ENCODE assay signal across 29 cellular contexts in the genomic region with DNA sequence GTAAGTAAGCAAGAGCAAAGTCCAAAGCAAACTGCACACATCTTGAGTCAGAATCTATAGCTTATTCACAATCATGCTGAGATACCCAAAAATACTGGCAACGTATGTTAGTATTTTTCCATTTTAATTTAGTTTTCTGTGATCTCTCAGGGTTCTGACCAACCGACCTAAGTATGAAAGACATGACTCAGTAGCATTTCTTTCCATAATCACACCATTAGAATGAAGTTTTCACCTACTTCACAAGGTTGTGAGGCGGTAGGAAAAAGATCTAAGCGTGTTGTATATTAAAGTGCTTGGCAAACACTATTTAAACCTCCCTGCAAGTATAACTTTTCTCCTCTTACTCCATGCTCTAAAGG. TPM values are rescaled to one million over a fixed set of nuclear protein-coding genes. Genes with fewer than 3 reads are reported as not detected.
DNase-seq lines count a peak whose midpoint lies in the region; ATAC-seq and TF ChIP-seq lines count a peak whose summit lies in the region.
"Had no signal": no experiment of that assay in that cellular context is flagged by ENCODE, and none has a peak within 500 bp of the region (broad histone marks: within the 10 kb centered on the region; RNA-seq: fewer than 3 reads in every experiment).

No MANE protein-coding gene starts in this region.

- POLR2A ChIA-PET in PC-3 (lab: Charles Lee; ENCODE audit: unreplicated experiment) = no interaction called here

- H3K79me2 ChIP-seq in PC-3 (ENCODE audit: low read length) = peaks cover 61% of the 10 kb centered on the region
- H3K79me2 ChIP-seq in mesendoderm (ENCODE audit: control insufficient read depth, insufficient read depth, low read length) = no peaks in the 10 kb centered on the region

- H3K9me3 Mint-ChIP-seq in chondrocyte (ENCODE audit: low read depth) = no peaks in the 10 kb centered on the region
- H3K9me3 Mint-ChIP-seq: activated naive CD4-positive, alpha-beta T cell treated with anti-CD3 and anti-CD28 coated beads, Interleukin-2, amount 50 U/mL, for 24 hours; natural killer cell had no signal

- intact Hi-C loops in PC-3 (cut with micrococcal nuclease) = loop anchor here (1.0 kb wide), 3 partner anchors 35 to 51 kb away; no protein-coding TSS in a partner anchor
- intact Hi-C loops in uterus (cut with DNase I; ENCODE audit: low total_unique reads) = no loop called here

- H3K56ac ChIP-seq in mesendoderm (ENCODE audit: low read length) = no peak overlapping the region

- H3K9me2 ChIP-seq in PC-3 (replicated peaks; ENCODE audit: low read length) = no peaks in the 10 kb centered on the region

- H3F3A ChIP-seq in PC-3 (ENCODE audit: low read length, unreplicated experiment) = peaks cover 8% of the 10 kb centered on the region

- H3K79me1 ChIP-seq in mesendoderm (ENCODE audit: low read length) = no peaks in the 10 kb centered on the region

- no peak overlapping the region for H4K5ac ChIP-seq in mesendoderm (ENCODE audit: low read length)

- H3K23ac ChIP-seq in mesendoderm (ENCODE audit: low read length) = no peak overlapping the region

- no peak overlapping the region for H3K4me3 Mint-ChIP-seq in chondrocyte (ENCODE audit: unreplicated experiment)
- H3K4me3 Mint-ChIP-seq: activated naive CD4-positive, alpha-beta T cell treated with anti-CD3 and anti-CD28 coated beads, Interleukin-2, amount 50 U/mL, for 24 hours; CD14-positive monocyte; mesothelial cell of epicardium; natural killer cell had no signal

- ATAC-seq in PC-3 (no peak), HG03196 (IDR thresholded peaks at IDR 0.05; ENCODE audit: unreplicated experiment) (no peak)
- ATAC-seq: activated CD4-positive, CD25-positive, alpha-beta regulatory T cell treated with anti-CD3 and anti-CD28 coated beads, Interleukin-2, amount 50 U/mL, for 24 hours; left ventricle myocardium superior; natural killer cell; pancreas had no signal

- TF ChIP-seq POLR2A in uterus (IDR thresholded peaks at IDR 0.05) = no peak

- no peak overlapping the region for H2BK15ac ChIP-seq in mesendoderm (replicated peaks; ENCODE audit: low read depth)

- DNase-seq in PC-3 = no peak
- DNase-seq in chondrocyte (ENCODE audit: low spot score) = no peak
- no peak for DNase-seq in mesendoderm
- DNase-seq in uterus = no peak
- DNase-seq in LoVo (ENCODE audit: low spot score) = no peak
- no peak for DNase-seq in AG08395 (ENCODE audit: low spot score)
- DNase-seq: activated CD4-positive, alpha-beta T cell treated with anti-CD3 and anti-CD28 coated beads, Interleukin-2, amount 50 U/mL, for 48 hours; activated CD8-positive, alpha-beta memory T cell treated with anti-CD3 and anti-CD28 coated beads, Interleukin-2, amount 50 U/mL, for 48 hours; anterior cingulate cortex; central memory CD4-positive, alpha-beta T cell; islet precursor cell; KG1; left ventricle myocardium superior; MV-4-11; natural killer cell; NCI-H146; NCI-H2171; NCI-H524 treated with DMSO at 0.1 percent for 48 hours; NK-92 treated with Interleukin-12 subunit alpha and Interleukin-12 subunit beta, amount 100 ng/mL, for 24 hours; pancreas; Peyer's patch; spleen; stimulated activated CD4-positive, alpha-beta T cell treated with anti-CD3 and anti-CD28 coated beads, Interleukin-2, amount 100 ng/mL, for 48 hours; trophoblast cell had no signal

- no peak overlapping the region for H2BK5ac ChIP-seq in mesendoderm (ENCODE audit: low read length)

- 0 out of 2 replicates have a peak overlapping the region, but pooled peaks have one; percentile 16 for H2AFZ ChIP-seq in PC-3 (ENCODE audit: low read length)

- peaks cover 25% of the 10 kb centered on the region for H3K4me1 Mint-ChIP-seq in chondrocyte (ENCODE audit: low read depth)
- H3K4me1 Mint-ChIP-seq: activated naive CD4-positive, alpha-beta T cell treated with anti-CD3 and anti-CD28 coated beads, Interleukin-2, amount 50 U/mL, for 24 hours; CD14-positive monocyte; natural killer cell had no signal

- H3K36me3 ChIP-seq in PC-3 (ENCODE audit: low read depth, low read length) (no peaks in the 10 kb centered on the region), mesendoderm (ENCODE audit: control insufficient read depth, insufficient read depth, low read length) (no peaks in the 10 kb centered on the region), uterus (no peaks in the 10 kb centered on the region)
- H3K36me3 ChIP-seq: pancreas, Peyer's patch, spleen had no signal

- H3K4me1 ChIP-seq in PC-3 (ENCODE audit: insufficient read depth, low read length) = peaks cover 49% of the 10 kb centered on the region
- no peaks in the 10 kb centered on the region for H3K4me1 ChIP-seq in mesendoderm (ENCODE audit: control insufficient read depth, low read depth, low read length)
- no peaks in the 10 kb centered on the region for H3K4me1 ChIP-seq in uterus
- H3K4me1 ChIP-seq: pancreas, spleen had no signal

- BruUV-seq in PC-3 (replicated peaks; lab: Mats Ljungman, UMichigan) = TSS peak; percentile 60

- H4K8ac ChIP-seq in mesendoderm (ENCODE audit: low read depth, low read length) = peak overlapping the region; percentile 1

- peak overlapping the region; percentile 92 for H3K27ac Mint-ChIP-seq in chondrocyte (ENCODE audit: unreplicated experiment)
- H3K27ac Mint-ChIP-seq: activated naive CD4-positive, alpha-beta T cell treated with anti-CD3 and anti-CD28 coated beads, Interleukin-2, amount 50 U/mL, for 24 hours; CD14-positive monocyte; mesothelial cell of epicardium; natural killer cell had no signal

- H4K20me1 ChIP-seq in PC-3 (ENCODE audit: low read length) = no peaks in the 10 kb centered on the region

- TF ChIP-seq CTCF in PC-3 (conservative IDR thresholded peaks at IDR 0.05; ENCODE audit: low read depth, low read length) = no peak
- TF ChIP-seq CTCF in chondrocyte (IDR thresholded peaks at IDR 0.05) = no peak
- TF ChIP-seq CTCF in uterus (IDR thresholded peaks at IDR 0.05) = no peak

- H3K9ac ChIP-seq in PC-3 (ENCODE audit: low read length) (peak overlapping the region; percentile 77), mesendoderm (ENCODE audit: low read length) (no peak overlapping the region)

- no peak overlapping the region for H2BK120ac ChIP-seq in mesendoderm (ENCODE audit: low read depth, low read length)

- CTCF ChIA-PET in PC-3 (lab: Charles Lee) = interaction anchor here (0.6 to 1.0 kb wide), 6 partner anchors 33 to 927 kb away, joined by 3 to 9 read pairs (median 6); no protein-coding TSS in a partner anchor

- H3K27ac ChIP-seq in PC-3 (ENCODE audit: low read length) = peak overlapping the region; percentile 98
- H3K27ac ChIP-seq in mesendoderm (ENCODE audit: low read depth, low read length) = no peak overlapping the region
- peak overlapping the region; percentile 2 to 58 for H3K27ac ChIP-seq in uterus
- H3K27ac ChIP-seq: pancreas, spleen had no signal

- H3K4ac ChIP-seq in mesendoderm (ENCODE audit: low read depth, low read length) = no peak overlapping the region

- no peaks in the 10 kb centered on the region for H3K27me3 Mint-ChIP-seq in chondrocyte (ENCODE audit: low read depth)

- H3K4me3 ChIP-seq in PC-3 (ENCODE audit: low read length) (peak overlapping the region; percentile 52), mesendoderm (ENCODE audit: low read length) (no peak overlapping the region), uterus (no peak overlapping the region)
- H3K4me3 ChIP-seq: pancreas, Peyer's patch, spleen had no signal

- H3K36me3 Mint-ChIP-seq in chondrocyte (ENCODE audit: low read depth) = peaks cover 7% of the 10 kb centered on the region
- H3K36me3 Mint-ChIP-seq: activated naive CD4-positive, alpha-beta T cell treated with anti-CD3 and anti-CD28 coated beads, Interleukin-2, amount 50 U/mL, for 24 hours; CD14-positive monocyte; mesothelial cell of epicardium; natural killer cell had no signal

- H3K18ac ChIP-seq in mesendoderm (ENCODE audit: low read length) = no peak overlapping the region

- no CpG with 5 or more reads among the region's 4 CpGs for WGBS in mesendoderm (ENCODE audit: extremely low coverage, insufficient coverage, low lambda C conversion rate)

- H3K9me3 ChIP-seq in PC-3 (ENCODE audit: low read length) (no peaks in the 10 kb centered on the region), uterus (no peaks in the 10 kb centered on the region)
- H3K9me3 ChIP-seq: pancreas, Peyer's patch, spleen had no signal

- H3K4me2 ChIP-seq in PC-3 (ENCODE audit: low read length) (peak overlapping the region; percentile 80), mesendoderm (ENCODE audit: low read length) (no peak overlapping the region)

- H2AK5ac ChIP-seq in mesendoderm (ENCODE audit: low read length) = no peak overlapping the region

- H3K27me3 ChIP-seq in PC-3 (ENCODE audit: low read length) (no peaks in the 10 kb centered on the region), mesendoderm (ENCODE audit: insufficient read depth, low read length, poor library complexity) (no peaks in the 10 kb centered on the region), uterus (no peaks in the 10 kb centered on the region)
- H3K27me3 ChIP-seq: pancreas, Peyer's patch, spleen had no signal

RNA-seq across cellular contexts. Expression of gene PLCE1, which starts 49.1 kb away (rescaled TPM):
- total RNA-seq in PC-3 (2014; rRNA removed) (9.2 and 11.4 TPM in 2 replicates), chondrocyte (9.9 to 14.7 TPM (median 10.6 TPM) in 3 replicates), uterus (10 to 100 TPM in 3 of 4 donors, 1 to 10 TPM in 1; 7.1 to 21.7 (median 12.9) TPM)
- polyA plus RNA-seq in mesendoderm (2013, experiment 1 of 2) = 0.27 TPM
- polyA plus RNA-seq in mesendoderm (2013, experiment 2 of 2) = 0.24 TPM
- total RNA-seq: natural killer cell had no signal
